Comparison of ENCODE assay signal across 28 cellular contexts in the genomic region with DNA sequence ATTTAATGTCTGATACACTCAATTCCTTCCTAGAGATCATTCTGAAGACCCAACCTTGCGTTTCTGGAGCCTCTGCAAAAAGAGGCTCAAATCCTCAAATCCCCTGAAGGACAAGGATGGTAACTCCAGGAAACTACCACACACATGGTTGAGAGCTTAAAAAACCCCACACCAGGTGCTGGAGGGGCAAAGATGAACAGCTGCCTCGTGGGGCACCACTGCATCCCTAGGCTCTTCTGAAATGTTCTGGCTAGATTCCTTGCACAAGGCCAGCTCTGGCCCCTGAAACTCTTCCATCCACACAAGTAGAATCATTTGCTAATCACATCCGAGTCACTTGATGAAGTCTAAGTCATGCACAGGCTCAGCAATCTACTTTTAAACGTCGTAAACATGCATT.
"Had no signal": no experiment of that assay in that cellular context is flagged by ENCODE, and none has a peak within 500 bp of the region (broad histone marks: within the 10 kb centered on the region; RNA-seq: fewer than 3 reads in every experiment).

No MANE protein-coding gene starts in this region.

- DNase-seq: activated CD4-positive, alpha-beta memory T cell treated with anti-CD3 and anti-CD28 coated beads for 36 hours; activated CD4-positive, alpha-beta T cell treated with anti-CD3 and anti-CD28 coated beads, Interleukin-2, amount 10 ng/mL, durations not matched to agents 7 days and 5 days; activated CD4-positive, CD25-positive, alpha-beta regulatory T cell treated with anti-CD3 and anti-CD28 coated beads, Interleukin-2, amount 50 U/mL, for 72 hours; activated gamma-delta T cell treated with Interleukin-2 at 50 U/mL for 16 hours; activated naive CD4-positive, alpha-beta T cell treated with anti-CD3 and anti-CD28 coated beads, Interleukin-2, amount 50 U/mL, for 16 hours; activated naive CD8-positive, alpha-beta T cell treated with anti-CD3 and anti-CD28 coated beads, Interleukin-2, amount 10 ng/mL, durations not matched to agents 7 days and 5 days; activated T-cell treated with anti-CD3 and anti-CD28 coated beads for 4 hours; activated T-cell treated with anti-CD3 and anti-CD28 coated beads, Interleukin-2, amount 50 U/mL, for 48 hours; adrenal gland; anterior cingulate cortex; cerebellar nuclear complex; Karpas-422; MM.1S; NCI-H1105 treated with DMSO at 0.1 percent for 48 hours; NCI-H1436 treated with DMSO at 0.1 percent for 48 hours; NCI-H187; NCI-H2081 treated with DMSO at 0.1 percent for 48 hours; NCI-H446; NCI-H526; NCI-H774; NK-92 treated with Interleukin-12 subunit alpha and Interleukin-12 subunit beta, amount 100 ng/mL, for 24 hours; OCI-M1; Peyer's patch; SHP77 had no signal

- H3K4me1 Mint-ChIP-seq: activated CD4-positive, alpha-beta T cell treated with anti-CD3 and anti-CD28 coated beads, Interleukin-2, amount 10 ng/mL, durations not matched to agents 7 days and 5 days; activated naive CD8-positive, alpha-beta T cell treated with anti-CD3 and anti-CD28 coated beads, Interleukin-2, amount 10 ng/mL, durations not matched to agents 7 days and 5 days; WTC11 had no signal

- H3K27ac Mint-ChIP-seq: activated CD4-positive, alpha-beta memory T cell treated with anti-CD3 and anti-CD28 coated beads for 36 hours; activated CD4-positive, alpha-beta T cell treated with anti-CD3 and anti-CD28 coated beads, Interleukin-2, amount 10 ng/mL, durations not matched to agents 7 days and 5 days; activated T-helper 2 cell treated with anti-CD3 and anti-CD28 coated beads, Interferon-gamma antibody, Interleukin-2, Interleukin-4, amounts not matched to agents 10 μg/mL and 5 μg/mL and 100 μg/mL, durations not matched to agents 14 hours and 24 hours and 36 hours; T-helper 1 cell treated with Interleukin-12 subunit alpha and Interleukin-12 subunit beta and Interleukin-4 antibody, amounts not matched to agents 30 μg/mL and 1 μg/mL, for 36 hours; WTC11 had no signal

- ATAC-seq: K562, WTC11 had no signal

- H3K27me3 Mint-ChIP-seq: activated CD4-positive, alpha-beta memory T cell treated with anti-CD3 and anti-CD28 coated beads for 36 hours; activated CD4-positive, alpha-beta T cell treated with anti-CD3 and anti-CD28 coated beads, Interleukin-2, amount 10 ng/mL, durations not matched to agents 7 days and 5 days; activated naive CD8-positive, alpha-beta T cell treated with anti-CD3 and anti-CD28 coated beads, Interleukin-2, amount 10 ng/mL, durations not matched to agents 7 days and 5 days had no signal

- FAIRE-seq: K562 had no signal

- H3K4me3 Mint-ChIP-seq: activated CD4-positive, alpha-beta memory T cell treated with anti-CD3 and anti-CD28 coated beads for 36 hours; activated CD4-positive, alpha-beta T cell treated with anti-CD3 and anti-CD28 coated beads, Interleukin-2, amount 10 ng/mL, durations not matched to agents 7 days and 5 days; activated naive CD8-positive, alpha-beta T cell treated with anti-CD3 and anti-CD28 coated beads, Interleukin-2, amount 10 ng/mL, durations not matched to agents 7 days and 5 days; T-helper 1 cell treated with Interleukin-12 subunit alpha and Interleukin-12 subunit beta and Interleukin-4 antibody, amounts not matched to agents 30 μg/mL and 1 μg/mL, for 36 hours; WTC11 had no signal

- H3K9me3 Mint-ChIP-seq: activated naive CD8-positive, alpha-beta T cell treated with anti-CD3 and anti-CD28 coated beads, Interleukin-2, amount 10 ng/mL, durations not matched to agents 7 days and 5 days; T-helper 1 cell treated with Interleukin-12 subunit alpha and Interleukin-12 subunit beta and Interleukin-4 antibody, amounts not matched to agents 30 μg/mL and 1 μg/mL, for 36 hours had no signal
